Comparison of ENCODE assay signal across 18 cellular contexts in genomic region chr4:108342325-108342986, GRCh38.
DNase-seq lines count a peak whose midpoint lies in the region; ATAC-seq and TF ChIP-seq lines count a peak whose summit lies in the region.
"Had no signal": no experiment of that assay in that cellular context is flagged by ENCODE, and none has a peak within 500 bp of the region (broad histone marks: within the 10 kb centered on the region; RNA-seq: fewer than 3 reads in every experiment).

No MANE protein-coding gene starts in this region.

- POLR2A ChIA-PET in activated CD4-positive, alpha-beta memory T cell treated with anti-CD3 and anti-CD28 coated beads, Interleukin-2, amount 10 ng/mL, durations not matched to agents 7 days and 5 days (lab: Charles Lee): interaction anchor here (1.1 kb wide), 1 partner anchor 125 kb away, joined by 3 read pairs; no protein-coding TSS in a partner anchor

- peaks cover 29% of the 10 kb centered on the region for H3K4me1 Mint-ChIP-seq in activated CD4-positive, alpha-beta memory T cell treated with anti-CD3 and anti-CD28 coated beads, Interleukin-2, amount 10 ng/mL, durations not matched to agents 7 days and 5 days
- peaks cover 46% of the 10 kb centered on the region for H3K4me1 Mint-ChIP-seq in stimulated activated naive CD8-positive, alpha-beta T cell treated with anti-CD3 and anti-CD28 coated beads, Interleukin-15, amount 100 ng/mL, for 72 hours

- no peaks in the 10 kb centered on the region for H3K27me3 ChIP-seq in effector memory CD4-positive, alpha-beta T cell (replicated peaks; ENCODE audit: control insufficient read depth, insufficient read depth, low read length, poor library complexity, severe bottlenecking)
- H3K27me3 ChIP-seq: tibial nerve had no signal

- no peaks in the 10 kb centered on the region for H3K9me3 ChIP-seq in effector memory CD4-positive, alpha-beta T cell (ENCODE audit: control insufficient read depth, low read length)
- H3K9me3 ChIP-seq: HAP-1, tibial nerve had no signal

- peak; percentile 96 for ATAC-seq in stimulated activated naive CD8-positive, alpha-beta T cell treated with anti-CD3 and anti-CD28 coated beads, Interleukin-15, amount 100 ng/mL, for 72 hours
- ATAC-seq: Panc1 had no signal

- peaks cover 2% of the 10 kb centered on the region for H3K9me3 Mint-ChIP-seq in activated CD4-positive, alpha-beta memory T cell treated with anti-CD3 and anti-CD28 coated beads, Interleukin-2, amount 10 ng/mL, durations not matched to agents 7 days and 5 days
- no peaks in the 10 kb centered on the region for H3K9me3 Mint-ChIP-seq in stimulated activated naive CD8-positive, alpha-beta T cell treated with anti-CD3 and anti-CD28 coated beads, Interleukin-15, amount 100 ng/mL, for 72 hours

- H3K4me3 Mint-ChIP-seq in activated CD4-positive, alpha-beta memory T cell treated with anti-CD3 and anti-CD28 coated beads, Interleukin-2, amount 10 ng/mL, durations not matched to agents 7 days and 5 days: peak overlapping the region; percentile 29
- peak overlapping the region; percentile 75 to 80 for H3K4me3 Mint-ChIP-seq in stimulated activated naive CD8-positive, alpha-beta T cell treated with anti-CD3 and anti-CD28 coated beads, Interleukin-15, amount 100 ng/mL, for 72 hours

- no peaks in the 10 kb centered on the region for H3K36me3 ChIP-seq in effector memory CD4-positive, alpha-beta T cell (ENCODE audit: control insufficient read depth, insufficient read depth, low read length)
- H3K36me3 ChIP-seq: HAP-1, tibial nerve had no signal

- no peaks in the 10 kb centered on the region for H3K36me3 Mint-ChIP-seq in activated CD4-positive, alpha-beta memory T cell treated with anti-CD3 and anti-CD28 coated beads, Interleukin-2, amount 10 ng/mL, durations not matched to agents 7 days and 5 days (ENCODE audit: low read depth)

- DNase-seq in stimulated activated CD4-positive, alpha-beta T cell treated with anti-CD3 and anti-CD28 coated beads, Interleukin-2, amount 100 ng/mL, for 4 hours (ENCODE audit: low read depth): peak; percentile 33
- DNase-seq in stimulated activated CD4-positive, alpha-beta T cell treated with anti-CD3 and anti-CD28 coated beads, Interleukin-2, amount 100 ng/mL, for 48 hours: no peak
- DNase-seq in activated CD4-positive, alpha-beta memory T cell treated with anti-CD3 and anti-CD28 coated beads, Interleukin-2, amount 10 ng/mL, durations not matched to agents 7 days and 5 days: peak; percentile 38
- no peak for DNase-seq in effector memory CD4-positive, alpha-beta T cell
- peak; percentile 28 to 32 for DNase-seq in stimulated activated naive CD8-positive, alpha-beta T cell treated with anti-CD3 and anti-CD28 coated beads, Interleukin-15, amount 100 ng/mL, for 72 hours
- DNase-seq in T1000 (lab: John Stamatoyannopoulos, UW) (no peak), coronary artery (ENCODE audit: low spot score) (no peak), OCI-M1 (lab: John Stamatoyannopoulos, UW) (no peak)
- DNase-seq: DMS 273 treated with DMSO at 0.1 percent for 48 hours; effector CD8-positive, alpha-beta T cell; KG1; mammary epithelial cell; NCI-H146; NCI-H446 treated with DMSO at 0.1 percent for 48 hours; nucleus accumbens had no signal

- CTCF ChIA-PET in activated CD4-positive, alpha-beta memory T cell treated with anti-CD3 and anti-CD28 coated beads, Interleukin-2, amount 10 ng/mL, durations not matched to agents 7 days and 5 days (lab: Charles Lee): interaction anchor here (0.6 kb wide), 2 partner anchors 340 to 352 kb away, joined by 3 to 4 read pairs; no protein-coding TSS in a partner anchor

- no peak for TF ChIP-seq CTCF in coronary artery (IDR thresholded peaks at IDR 0.05)

- peak overlapping the region; percentile 64 for H3K27ac Mint-ChIP-seq in activated CD4-positive, alpha-beta memory T cell treated with anti-CD3 and anti-CD28 coated beads, Interleukin-2, amount 10 ng/mL, durations not matched to agents 7 days and 5 days
- H3K27ac Mint-ChIP-seq in stimulated activated naive CD8-positive, alpha-beta T cell treated with anti-CD3 and anti-CD28 coated beads, Interleukin-15, amount 100 ng/mL, for 72 hours: peak overlapping the region; percentile 64 to 92

- H3K27me3 Mint-ChIP-seq in activated CD4-positive, alpha-beta memory T cell treated with anti-CD3 and anti-CD28 coated beads, Interleukin-2, amount 10 ng/mL, durations not matched to agents 7 days and 5 days: no peaks in the 10 kb centered on the region
- H3K27me3 Mint-ChIP-seq in stimulated activated naive CD8-positive, alpha-beta T cell treated with anti-CD3 and anti-CD28 coated beads, Interleukin-15, amount 100 ng/mL, for 72 hours: no peaks in the 10 kb centered on the region

- H3K4me1 ChIP-seq in effector memory CD4-positive, alpha-beta T cell (ENCODE audit: control insufficient read depth, insufficient read depth, low read length, poor library complexity, severe bottlenecking): peaks cover 9% of the 10 kb centered on the region
- H3K4me1 ChIP-seq: HAP-1 had no signal

- H3K27ac ChIP-seq in effector memory CD4-positive, alpha-beta T cell (ENCODE audit: insufficient read depth, low read length, poor library complexity, severe bottlenecking): no peak overlapping the region
- H3K27ac ChIP-seq in coronary artery: no peak overlapping the region

- peak overlapping the region; percentile 16 for H3K4me3 ChIP-seq in effector memory CD4-positive, alpha-beta T cell (ENCODE audit: insufficient read depth, low read depth, low read length, poor library complexity, severe bottlenecking)
- no peak overlapping the region for H3K4me3 ChIP-seq in coronary artery
- H3K4me3 ChIP-seq: HAP-1, tibial nerve had no signal

Comparison
In these comparisons a context has a peak if more than half of its experiments do, and no peak if none do; other contexts are left out.
1. DNase-seq: peak in stimulated activated CD4-positive, alpha-beta T cell treated with anti-CD3 and anti-CD28 coated beads, Interleukin-2, amount 100 ng/mL, for 4 hours (single experiment), activated CD4-positive, alpha-beta memory T cell treated with anti-CD3 and anti-CD28 coated beads, Interleukin-2, amount 10 ng/mL, durations not matched to agents 7 days and 5 days (single experiment) and stimulated activated naive CD8-positive, alpha-beta T cell treated with anti-CD3 and anti-CD28 coated beads, Interleukin-15, amount 100 ng/mL, for 72 hours (2 of 2); none in stimulated activated CD4-positive, alpha-beta T cell treated with anti-CD3 and anti-CD28 coated beads, Interleukin-2, amount 100 ng/mL, for 48 hours (0 of 2), effector memory CD4-positive, alpha-beta T cell (0 of 3), T1000 (single experiment), coronary artery (single experiment) and OCI-M1 (single experiment).